Comparison of ENCODE assay signal across 1 cellular context in the genomic region with DNA sequence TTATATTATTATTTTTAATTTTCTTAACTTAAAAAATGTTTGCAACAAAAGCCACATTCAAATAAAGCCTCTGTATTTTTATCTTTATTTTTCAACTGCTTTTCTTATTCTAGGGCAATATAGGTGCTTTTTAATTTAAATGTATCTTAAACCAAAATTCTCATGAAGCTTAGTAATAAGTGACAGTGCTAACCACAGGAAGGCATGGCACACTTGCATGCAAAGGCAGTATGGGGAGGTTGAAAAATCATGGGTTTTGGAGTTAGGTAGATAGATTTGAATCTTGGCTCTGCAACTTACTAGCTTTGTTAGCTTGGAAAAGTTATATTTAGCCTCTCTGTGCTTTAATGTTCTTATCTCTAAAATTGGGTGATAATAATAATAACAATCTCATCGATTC.
TF ChIP-seq lines count a peak whose summit lies in the region.

No MANE protein-coding gene starts in this region.

TF ChIP-seq in GM23338, 12 proteins besides CTCF, POLR2A, EP300 and RAD21 (continued from another document):
- TF ChIP-seq, protein P1, sequence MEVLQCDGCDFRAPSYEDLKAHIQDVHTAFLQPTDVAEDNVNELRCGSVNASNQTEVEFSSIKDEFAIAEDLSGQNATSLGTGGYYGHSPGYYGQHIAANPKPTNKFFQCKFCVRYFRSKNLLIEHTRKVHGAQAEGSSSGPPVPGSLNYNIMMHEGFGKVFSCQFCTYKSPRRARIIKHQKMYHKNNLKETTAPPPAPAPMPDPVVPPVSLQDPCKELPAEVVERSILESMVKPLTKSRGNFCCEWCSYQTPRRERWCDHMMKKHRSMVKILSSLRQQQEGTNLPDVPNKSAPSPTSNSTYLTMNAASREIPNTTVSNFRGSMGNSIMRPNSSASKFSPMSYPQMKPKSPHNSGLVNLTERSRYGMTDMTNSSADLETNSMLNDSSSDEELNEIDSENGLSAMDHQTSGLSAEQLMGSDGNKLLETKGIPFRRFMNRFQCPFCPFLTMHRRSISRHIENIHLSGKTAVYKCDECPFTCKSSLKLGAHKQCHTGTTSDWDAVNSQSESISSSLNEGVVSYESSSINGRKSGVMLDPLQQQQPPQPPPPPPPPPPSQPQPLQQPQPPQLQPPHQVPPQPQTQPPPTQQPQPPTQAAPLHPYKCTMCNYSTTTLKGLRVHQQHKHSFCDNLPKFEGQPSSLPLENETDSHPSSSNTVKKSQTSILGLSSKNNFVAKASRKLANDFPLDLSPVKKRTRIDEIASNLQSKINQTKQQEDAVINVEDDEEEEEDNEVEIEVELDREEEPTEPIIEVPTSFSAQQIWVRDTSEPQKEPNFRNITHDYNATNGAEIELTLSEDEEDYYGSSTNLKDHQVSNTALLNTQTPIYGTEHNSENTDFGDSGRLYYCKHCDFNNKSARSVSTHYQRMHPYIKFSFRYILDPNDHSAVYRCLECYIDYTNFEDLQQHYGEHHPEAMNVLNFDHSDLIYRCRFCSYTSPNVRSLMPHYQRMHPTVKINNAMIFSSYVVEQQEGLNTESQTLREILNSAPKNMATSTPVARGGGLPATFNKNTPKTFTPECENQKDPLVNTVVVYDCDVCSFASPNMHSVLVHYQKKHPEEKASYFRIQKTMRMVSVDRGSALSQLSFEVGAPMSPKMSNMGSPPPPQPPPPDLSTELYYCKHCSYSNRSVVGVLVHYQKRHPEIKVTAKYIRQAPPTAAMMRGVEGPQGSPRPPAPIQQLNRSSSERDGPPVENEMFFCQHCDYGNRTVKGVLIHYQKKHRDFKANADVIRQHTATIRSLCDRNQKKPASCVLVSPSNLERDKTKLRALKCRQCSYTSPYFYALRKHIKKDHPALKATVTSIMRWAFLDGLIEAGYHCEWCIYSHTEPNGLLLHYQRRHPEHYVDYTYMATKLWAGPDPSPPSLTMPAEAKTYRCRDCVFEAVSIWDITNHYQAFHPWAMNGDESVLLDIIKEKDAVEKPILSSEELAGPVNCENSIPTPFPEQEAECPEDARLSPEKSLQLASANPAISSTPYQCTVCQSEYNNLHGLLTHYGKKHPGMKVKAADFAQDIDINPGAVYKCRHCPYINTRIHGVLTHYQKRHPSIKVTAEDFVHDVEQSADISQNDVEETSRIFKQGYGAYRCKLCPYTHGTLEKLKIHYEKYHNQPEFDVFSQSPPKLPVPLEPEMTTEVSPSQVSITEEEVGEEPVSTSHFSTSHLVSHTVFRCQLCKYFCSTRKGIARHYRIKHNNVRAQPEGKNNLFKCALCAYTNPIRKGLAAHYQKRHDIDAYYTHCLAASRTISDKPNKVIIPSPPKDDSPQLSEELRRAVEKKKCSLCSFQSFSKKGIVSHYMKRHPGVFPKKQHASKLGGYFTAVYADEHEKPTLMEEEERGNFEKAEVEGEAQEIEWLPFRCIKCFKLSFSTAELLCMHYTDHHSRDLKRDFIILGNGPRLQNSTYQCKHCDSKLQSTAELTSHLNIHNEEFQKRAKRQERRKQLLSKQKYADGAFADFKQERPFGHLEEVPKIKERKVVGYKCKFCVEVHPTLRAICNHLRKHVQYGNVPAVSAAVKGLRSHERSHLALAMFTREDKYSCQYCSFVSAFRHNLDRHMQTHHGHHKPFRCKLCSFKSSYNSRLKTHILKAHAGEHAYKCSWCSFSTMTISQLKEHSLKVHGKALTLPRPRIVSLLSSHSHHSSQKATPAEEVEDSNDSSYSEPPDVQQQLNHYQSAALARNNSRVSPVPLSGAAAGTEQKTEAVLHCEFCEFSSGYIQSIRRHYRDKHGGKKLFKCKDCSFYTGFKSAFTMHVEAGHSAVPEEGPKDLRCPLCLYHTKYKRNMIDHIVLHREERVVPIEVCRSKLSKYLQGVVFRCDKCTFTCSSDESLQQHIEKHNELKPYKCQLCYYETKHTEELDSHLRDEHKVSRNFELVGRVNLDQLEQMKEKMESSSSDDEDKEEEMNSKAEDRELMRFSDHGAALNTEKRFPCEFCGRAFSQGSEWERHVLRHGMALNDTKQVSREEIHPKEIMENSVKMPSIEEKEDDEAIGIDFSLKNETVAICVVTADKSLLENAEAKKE (CRISPR knock-in tag; IDR thresholded peaks at IDR 0.05), result no peak
- TF ChIP-seq ZNF331 (CRISPR knock-in tag; IDR thresholded peaks at IDR 0.05; ENCODE audit: low read depth) (no peak), ZNF114 (CRISPR knock-in tag; IDR thresholded peaks at IDR 0.05) (no peak), CREB1 (CRISPR knock-in tag; IDR thresholded peaks at IDR 0.05; ENCODE audit: low read depth) (no peak), JUNB (IDR thresholded peaks at IDR 0.05; ENCODE audit: unreplicated experiment) (no peak)
